Comparison of ENCODE assay signal across 27 cellular contexts in the genomic region with DNA sequence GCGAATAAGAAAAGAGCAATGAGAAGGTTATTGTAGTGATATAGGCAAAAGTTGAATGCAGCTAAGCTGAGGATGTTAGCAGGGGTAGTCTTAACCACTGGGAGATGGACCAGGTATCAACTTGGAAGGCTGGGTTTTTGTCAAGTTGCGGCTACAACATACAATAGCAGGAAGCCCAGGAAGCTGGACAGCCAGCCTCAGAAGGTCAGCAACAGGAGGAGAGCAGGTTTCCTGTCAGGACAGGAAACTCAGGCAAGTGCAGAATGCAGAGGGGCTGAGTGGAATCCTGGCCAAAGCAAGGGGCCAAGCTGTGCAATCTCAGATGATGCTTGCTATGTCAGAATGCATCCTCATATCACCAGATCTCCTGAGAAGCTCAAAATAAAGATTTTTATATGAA.
"Had no signal": no experiment of that assay in that cellular context is flagged by ENCODE, and none has a peak within 500 bp of the region (broad histone marks: within the 10 kb centered on the region; RNA-seq: fewer than 3 reads in every experiment).

No MANE protein-coding gene starts in this region.

- H3K4me3 Mint-ChIP-seq: activated CD4-positive, alpha-beta memory T cell treated with anti-CD3 and anti-CD28 coated beads, Interleukin-2, amount 10 ng/mL, durations not matched to agents 7 days and 5 days; activated CD4-positive, alpha-beta T cell treated with anti-CD3 and anti-CD28 coated beads for 36 hours; activated naive CD4-positive, alpha-beta T cell treated with anti-CD3 and anti-CD28 coated beads, Interleukin-2, amount 50 U/mL, for 24 hours; brain; central memory CD8-positive, alpha-beta T cell; T-helper 17 cell had no signal

- H3K4me2 ChIP-seq: KMS-11, SK-N-SH had no signal

- H3K36me3 ChIP-seq: MG63, Peyer's patch, SJCRH30 had no signal

- H3K27ac ChIP-seq: KMS-11, Peyer's patch, RWPE1, SJCRH30 had no signal

- H3K36me3 Mint-ChIP-seq: brain had no signal

- H3K27ac Mint-ChIP-seq: activated CD4-positive, alpha-beta memory T cell treated with anti-CD3 and anti-CD28 coated beads, Interleukin-2, amount 10 ng/mL, durations not matched to agents 7 days and 5 days; activated CD4-positive, alpha-beta T cell treated with anti-CD3 and anti-CD28 coated beads for 36 hours; T-helper 17 cell had no signal

- H3K9ac ChIP-seq: KMS-11, SK-N-SH had no signal

- H3K27me3 Mint-ChIP-seq: activated CD4-positive, alpha-beta memory T cell treated with anti-CD3 and anti-CD28 coated beads, Interleukin-2, amount 10 ng/mL, durations not matched to agents 7 days and 5 days; activated CD4-positive, alpha-beta T cell treated with anti-CD3 and anti-CD28 coated beads for 36 hours; activated naive CD4-positive, alpha-beta T cell treated with anti-CD3 and anti-CD28 coated beads, Interleukin-2, amount 50 U/mL, for 24 hours; brain; central memory CD8-positive, alpha-beta T cell; T-helper 17 cell had no signal

- H3K27me3 ChIP-seq: MG63, Peyer's patch, SJCRH30 had no signal

- H3K9me3 Mint-ChIP-seq: activated naive CD4-positive, alpha-beta T cell treated with anti-CD3 and anti-CD28 coated beads, Interleukin-2, amount 50 U/mL, for 24 hours; central memory CD8-positive, alpha-beta T cell had no signal

- H3K9me2 ChIP-seq: SK-N-SH had no signal

- H3K9me3 ChIP-seq: MG63, Peyer's patch, SJCRH30, SK-N-SH had no signal

- H3K4me3 ChIP-seq: MG63, Peyer's patch, SJCRH30 had no signal

- H3K4me1 ChIP-seq: Peyer's patch, SJCRH30 had no signal

- DNase-seq: activated CD4-positive, alpha-beta memory T cell treated with anti-CD3 and anti-CD28 coated beads, Interleukin-2, amount 10 ng/mL, durations not matched to agents 7 days and 5 days; activated CD4-positive, alpha-beta T cell treated with anti-CD3 and anti-CD28 coated beads for 36 hours; activated CD4-positive, alpha-beta T cell treated with anti-CD3 and anti-CD28 coated beads, Interleukin-2, amount 50 U/mL, for 1 hour; activated effector memory CD4-positive, alpha-beta T cell treated with Interleukin-2 at 50 U/mL for 16 hours; activated naive CD4-positive, alpha-beta T cell; activated T-cell treated with anti-CD3 and anti-CD28 coated beads, Interleukin-2, amount 50 U/mL, for 72 hours; amygdala; MG63; NCI-H1105; NCI-H1436; NCI-H1694 treated with DMSO at 0.1 percent for 48 hours; NCI-H2029 treated with DMSO at 0.1 percent for 48 hours; NCI-H510A treated with DMSO at 0.1 percent for 48 hours; NCI-H69; NK-92 treated with Interleukin-12 subunit alpha and Interleukin-12 subunit beta, amount 100 ng/mL, for 24 hours; Peyer's patch; Right ventricle myocardium superior; SJCRH30; SK-N-SH; SW 1271; T-helper 17 cell; T-helper 9 cell had no signal

- ATAC-seq: activated CD4-positive, alpha-beta T cell treated with anti-CD3 and anti-CD28 coated beads for 36 hours; activated T-cell treated with anti-CD3 and anti-CD28 coated beads, Interleukin-2, amount 50 U/mL, for 72 hours; T-helper 17 cell had no signal
